13 cellular contexts compared by ENCODE assay signal in genomic region chr3:177836671-177837070, GRCh38.
A peak's percentile ranks its signal among the peaks of the same experiment; 100 is the strongest.
DNase-seq lines count a peak whose midpoint lies in the region; ATAC-seq, FAIRE-seq and TF ChIP-seq lines count a peak whose summit lies in the region.
"Had no signal": no experiment of that assay in that cellular context is flagged by ENCODE, and none has a peak within 500 bp of the region (broad histone marks: within the 10 kb centered on the region; RNA-seq: fewer than 3 reads in every experiment).

No MANE protein-coding gene starts in this region.

- H3K36me3 ChIP-seq in brain microvascular endothelial cell (replicated peaks) (no peaks in the 10 kb centered on the region), lung (ENCODE audit: control insufficient read depth in 2 of 2, insufficient read depth in 2 of 2, low read length in 2 of 2) (no peaks in the 10 kb centered on the region), GM23338 (ENCODE audit: insufficient read depth) (no peaks in the 10 kb centered on the region)
- H3K36me3 ChIP-seq: spleen had no signal

- no peak overlapping the region for H3K27ac Mint-ChIP-seq in GM23338
- H3K27ac Mint-ChIP-seq: stimulated activated naive B cell treated with anti-CD40 and anti-IgM and Interleukin-4, amounts not matched to agents 10 μg/mL and 1 μg/mL and 100 μg/mL, for 72 hours had no signal

- H2AFZ ChIP-seq in GM23338, result no peak overlapping the region

- DNase-seq in D721Med (ENCODE audit: insufficient read length, low spot score) (no peak), NCI-H146 (lab: John Stamatoyannopoulos, UW) (peak; percentile 92), brain microvascular endothelial cell (no peak), lung (ENCODE audit: low spot score) (no peak), COLO668 (lab: John Stamatoyannopoulos, UW; ENCODE audit: unreplicated experiment) (no peak), GM23338 (ENCODE audit: low spot score) (no peak)
- DNase-seq in effector CD4-positive, alpha-beta T cell, result no peak
- DNase-seq: AML-193; anterior cingulate cortex; foreskin melanocyte; spleen; stimulated activated naive B cell treated with anti-CD40 and anti-IgM and Interleukin-4, amounts not matched to agents 10 μg/mL and 1 μg/mL and 100 μg/mL, for 72 hours had no signal

- peaks cover 3 to 4% of the 10 kb centered on the region in 2 donors for H3K4me1 ChIP-seq in lung (ENCODE audit: control insufficient read depth in 2 of 2, insufficient read depth in 2 of 2, low read length in 2 of 2)
- H3K4me1 ChIP-seq in GM23338 (ENCODE audit: insufficient read depth), result no peaks in the 10 kb centered on the region
- H3K4me1 ChIP-seq: spleen had no signal

- H3K9me3 ChIP-seq in lung (ENCODE audit: control insufficient read depth in 2 of 2, insufficient read depth in 1 of 2, low read length in 1 of 2), result peaks cover 0 to 2% of the 10 kb centered on the region in 2 donors
- H3K9me3 ChIP-seq: spleen had no signal

- H3K9me3 Mint-ChIP-seq in GM23338, result no peaks in the 10 kb centered on the region

- H3K27me3 ChIP-seq in brain microvascular endothelial cell (replicated peaks) (no peaks in the 10 kb centered on the region), lung (ENCODE audit: control insufficient read depth, insufficient read depth) (no peaks in the 10 kb centered on the region), GM23338 (ENCODE audit: insufficient read depth) (no peaks in the 10 kb centered on the region)
- H3K27me3 ChIP-seq: spleen had no signal

- H3F3A ChIP-seq in GM23338 (replicated peaks; ENCODE audit: low read depth), result no peaks in the 10 kb centered on the region

- TF ChIP-seq CTCF in D721Med (IDR thresholded peaks at IDR 0.05; ENCODE audit: insufficient read depth, missing control alignments) (no peak), brain microvascular endothelial cell (IDR thresholded peaks at IDR 0.05; ENCODE audit: low read depth, low read length, missing control alignments) (no peak), lung (IDR thresholded peaks at IDR 0.05; ENCODE audit: control extremely low read depth, extremely low read depth) (no peak), GM23338 (conservative IDR thresholded peaks at IDR 0.05; ENCODE audit: low read depth in 2 of 2) (no peak)

- H3K9me2 ChIP-seq in GM23338 (ENCODE audit: insufficient read depth), result no peaks in the 10 kb centered on the region

- peak; percentile 50 for ATAC-seq in lung (ENCODE audit: insufficient read depth, low FRiP score)
- ATAC-seq in HG03469 (IDR thresholded peaks at IDR 0.05; ENCODE audit: unreplicated experiment), result no peak
- ATAC-seq in GM23338, result no peak
- ATAC-seq: stimulated activated naive B cell treated with anti-CD40 and anti-IgM and Interleukin-4, amounts not matched to agents 10 μg/mL and 1 μg/mL and 100 μg/mL, for 72 hours had no signal

- no peak overlapping the region for H3K4me2 ChIP-seq in GM23338

- H3K4me3 ChIP-seq in brain microvascular endothelial cell (ENCODE audit: low read depth, low read length) (no peak overlapping the region), lung (no peak overlapping the region), GM23338 (no peak overlapping the region)
- H3K4me3 ChIP-seq: spleen had no signal

- H3K27ac ChIP-seq in brain microvascular endothelial cell (peak overlapping the region; percentile 79), lung (ENCODE audit: low read depth in 1 of 2, low read length in 1 of 2) (no peak overlapping the region), GM23338 (ENCODE audit: low read depth) (no peak overlapping the region)

- no peak overlapping the region for H3K4me3 Mint-ChIP-seq in GM23338
- H3K4me3 Mint-ChIP-seq: stimulated activated naive B cell treated with anti-CD40 and anti-IgM and Interleukin-4, amounts not matched to agents 10 μg/mL and 1 μg/mL and 100 μg/mL, for 72 hours had no signal

- peak; percentile 77 for FAIRE-seq in D721Med (lab: Jason Lieb, UNC)

- no peaks in the 10 kb centered on the region for H3K27me3 Mint-ChIP-seq in GM23338 (ENCODE audit: insufficient read depth, low read depth, poor library complexity)

- H3K4me1 Mint-ChIP-seq in GM23338, result peaks cover 12% of the 10 kb centered on the region

- H3K79me2 ChIP-seq in GM23338 (replicated peaks; ENCODE audit: insufficient read depth), result no peaks in the 10 kb centered on the region

- no peaks in the 10 kb centered on the region for H4K20me1 ChIP-seq in GM23338 (replicated peaks; ENCODE audit: insufficient read depth)

- no peaks in the 10 kb centered on the region for H3K36me3 Mint-ChIP-seq in GM23338 (ENCODE audit: low read depth)
- H3K36me3 Mint-ChIP-seq: stimulated activated naive B cell treated with anti-CD40 and anti-IgM and Interleukin-4, amounts not matched to agents 10 μg/mL and 1 μg/mL and 100 μg/mL, for 72 hours had no signal

- WGBS in lung, 2 donors, result 44 to 45% methylated on average over 5 of the region's 5 CpGs

- in situ Hi-C loops in brain microvascular endothelial cell (cut with HindIII; ENCODE audit: low pct_ligation_motif_present, low sequenced_read_pairs), result no loop called here

TF ChIP-seq in GM23338, 12 proteins besides CTCF, POLR2A, EP300 and RAD21:
- TF ChIP-seq JUNB (IDR thresholded peaks at IDR 0.05; ENCODE audit: unreplicated experiment), result no peak
